In the genomic region with DNA sequence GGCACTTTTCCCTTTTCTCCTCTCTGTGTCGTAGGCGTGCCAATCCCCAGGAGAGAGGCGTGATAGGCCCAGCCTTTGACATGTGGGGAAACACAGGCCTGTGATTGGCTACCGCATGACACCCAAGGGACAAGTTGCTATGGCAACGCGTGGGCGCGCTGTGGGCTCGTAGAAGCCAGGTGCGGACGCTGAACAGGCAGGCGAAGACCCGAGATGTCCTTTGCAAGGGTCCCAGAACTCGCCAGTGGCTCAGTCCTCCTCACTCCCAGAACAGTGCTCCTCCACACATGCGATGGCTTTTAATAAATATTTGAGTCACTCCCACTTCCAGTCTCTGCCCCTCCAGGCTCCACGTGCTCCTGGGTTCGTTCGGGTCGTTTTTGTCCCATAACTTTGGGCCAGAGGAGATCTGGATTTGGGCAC, we compare ENCODE assay signal across 8 cellular contexts. TPM values are rescaled to one million over a fixed set of nuclear protein-coding genes. Genes with fewer than 3 reads are reported as not detected.
A peak's percentile ranks its signal among the peaks of the same experiment; 100 is the strongest.
DNase-seq lines count a peak whose midpoint lies in the region; ATAC-seq and TF ChIP-seq lines count a peak whose summit lies in the region.

No MANE protein-coding gene starts in this region.

- H3K9me3 ChIP-seq in CD4-positive, CD25-positive, alpha-beta regulatory T cell (ENCODE audit: control insufficient read depth in 2 of 2, low read length in 2 of 2): no peaks in the 10 kb centered on the region
- no peaks in the 10 kb centered on the region for H3K9me3 ChIP-seq in HUES48 (ENCODE audit: control insufficient read depth, insufficient read depth, low read length)
- H3K9me3 ChIP-seq in OCI-LY3 (ENCODE audit: insufficient read depth, low read length): no peaks in the 10 kb centered on the region
- no peaks in the 10 kb centered on the region for H3K9me3 ChIP-seq in mucosa of stomach (ENCODE audit: control insufficient read depth, low read length)

- H3K27ac Mint-ChIP-seq in CD4-positive, CD25-positive, alpha-beta regulatory T cell: peak overlapping the region in 2 of 3 donors; percentile 0 to 77

- H3K4me2 ChIP-seq in OCI-LY3 (ENCODE audit: low read length): peak overlapping the region; percentile 82

- no peaks in the 10 kb centered on the region for H3K27me3 ChIP-seq in CD4-positive, CD25-positive, alpha-beta regulatory T cell (ENCODE audit: control insufficient read depth, insufficient read depth, low read length)
- no peaks in the 10 kb centered on the region for H3K27me3 ChIP-seq in HUES48 (ENCODE audit: control insufficient read depth, insufficient read depth, low read length)
- no peaks in the 10 kb centered on the region for H3K27me3 ChIP-seq in OCI-LY3 (ENCODE audit: low read depth, low read length)
- no peaks in the 10 kb centered on the region for H3K27me3 ChIP-seq in mucosa of stomach (ENCODE audit: control insufficient read depth, insufficient read depth, low read length)

- H2AFZ ChIP-seq in OCI-LY3 (ENCODE audit: low read depth, low read length): peak overlapping the region; percentile 12; the same call in 1 of the 2 replicates

- peaks cover 10% of the 10 kb centered on the region for H3K27me3 Mint-ChIP-seq in CD4-positive, CD25-positive, alpha-beta regulatory T cell

- TF ChIP-seq POLR2A in erythroblast (IDR thresholded peaks at IDR 0.05; ENCODE audit: low read length): no peak

- peaks cover 0 to 16% (median 10%) of the 10 kb centered on the region in 4 donors for H3K4me1 Mint-ChIP-seq in CD4-positive, CD25-positive, alpha-beta regulatory T cell

- peak; percentile 80 to 90 (median 81) for DNase-seq in CD4-positive, CD25-positive, alpha-beta regulatory T cell
- peak; percentile 79 for DNase-seq in activated T-cell treated with anti-CD3 and anti-CD28 coated beads, Interleukin-2, amount 50 U/mL, for 1 hour
- peak; percentile 83 to 84 for DNase-seq in erythroblast (lab: John Stamatoyannopoulos, UW)
- DNase-seq in stimulated activated CD8-positive, alpha-beta memory T cell treated with anti-CD3 and anti-CD28 coated beads, Interleukin-4, amount 100 ng/mL, for 24 hours (ENCODE audit: low read depth): peak; percentile 82

- H3K36me3 ChIP-seq in CD4-positive, CD25-positive, alpha-beta regulatory T cell (ENCODE audit: control insufficient read depth, insufficient read depth, low read length): no peaks in the 10 kb centered on the region
- no peaks in the 10 kb centered on the region for H3K36me3 ChIP-seq in HUES48 (ENCODE audit: control insufficient read depth, insufficient read depth, low read length)
- no peaks in the 10 kb centered on the region for H3K36me3 ChIP-seq in OCI-LY3 (replicated peaks; ENCODE audit: low read depth, low read length)
- H3K36me3 ChIP-seq in mucosa of stomach (ENCODE audit: control insufficient read depth, insufficient read depth, low read length): no peaks in the 10 kb centered on the region

- H3K27ac ChIP-seq in CD4-positive, CD25-positive, alpha-beta regulatory T cell (ENCODE audit: insufficient read depth, low read length, poor library complexity, severe bottlenecking): no peak overlapping the region
- H3K27ac ChIP-seq in HUES48 (ENCODE audit: low read depth, low read length) (no peak overlapping the region), OCI-LY3 (ENCODE audit: low read length) (no peak overlapping the region)

- peak overlapping the region in 3 of 4 donors; percentile 70 to 83 (median 78) for H3K4me3 Mint-ChIP-seq in CD4-positive, CD25-positive, alpha-beta regulatory T cell

- H3K9ac ChIP-seq in HUES48 (ENCODE audit: low read depth, low read length): no peak overlapping the region
- no peak overlapping the region for H3K9ac ChIP-seq in OCI-LY3 (ENCODE audit: low read length)
- H3K9ac ChIP-seq in mucosa of stomach (ENCODE audit: low read length): peak overlapping the region; percentile 37

- H3K4me1 ChIP-seq in CD4-positive, CD25-positive, alpha-beta regulatory T cell (ENCODE audit: control insufficient read depth, insufficient read depth, low read length, poor library complexity, severe bottlenecking): peaks cover 10% of the 10 kb centered on the region
- no peaks in the 10 kb centered on the region for H3K4me1 ChIP-seq in HUES48 (ENCODE audit: control insufficient read depth, insufficient read depth, low read length)
- H3K4me1 ChIP-seq in OCI-LY3 (ENCODE audit: low read length): peaks cover 11% of the 10 kb centered on the region
- H3K4me1 ChIP-seq in mucosa of stomach (ENCODE audit: control insufficient read depth, insufficient read depth, low read length): peaks cover 23% of the 10 kb centered on the region

- H3K36me3 Mint-ChIP-seq in CD4-positive, CD25-positive, alpha-beta regulatory T cell: no peaks in the 10 kb centered on the region

- H3K9me3 Mint-ChIP-seq in CD4-positive, CD25-positive, alpha-beta regulatory T cell: no peaks in the 10 kb centered on the region

- peak overlapping the region; percentile 62 for H3K4me3 ChIP-seq in CD4-positive, CD25-positive, alpha-beta regulatory T cell (ENCODE audit: low read depth, low read length)
- H3K4me3 ChIP-seq in HUES48 (ENCODE audit: low read depth, low read length) (peak overlapping the region; percentile 44), OCI-LY3 (ENCODE audit: low read length) (peak overlapping the region; percentile 70), mucosa of stomach (ENCODE audit: low read length) (no peak overlapping the region)

- H3K79me2 ChIP-seq in OCI-LY3 (ENCODE audit: low read length): no peaks in the 10 kb centered on the region

- no peak for TF ChIP-seq CTCF in OCI-LY3 (IDR thresholded peaks at IDR 0.05; ENCODE audit: low read depth, low read length)

- ATAC-seq in CD4-positive, CD25-positive, alpha-beta regulatory T cell (ENCODE audit: low read depth in 2 of 2): peak; percentile 91 to 96
- peak; percentile 86 for ATAC-seq in GM21381 (IDR thresholded peaks at IDR 0.05; ENCODE audit: unreplicated experiment)

- no peaks in the 10 kb centered on the region; the same call in 1 of the 2 replicates for H4K20me1 ChIP-seq in OCI-LY3 (ENCODE audit: insufficient read depth, low read length)

RNA-seq across cellular contexts. Expression of a gene that starts 4.2 kb away (rescaled TPM):
- total RNA-seq in CD4-positive, CD25-positive, alpha-beta regulatory T cell: not detected
- not detected for polyA plus RNA-seq in CD4-positive, CD25-positive, alpha-beta regulatory T cell

RNA-seq across cellular contexts. Expression of a gene that starts 18.4 kb away (rescaled TPM):
- not detected for total RNA-seq in CD4-positive, CD25-positive, alpha-beta regulatory T cell
- not detected for polyA plus RNA-seq in CD4-positive, CD25-positive, alpha-beta regulatory T cell

RNA-seq across cellular contexts. Expression of a gene that starts 20.0 kb away (rescaled TPM):
- 6.1 TPM for total RNA-seq in CD4-positive, CD25-positive, alpha-beta regulatory T cell
- polyA plus RNA-seq in CD4-positive, CD25-positive, alpha-beta regulatory T cell: 10 to 100 TPM; 18.7 to 26.9 (median 19.9) TPM

RNA-seq across cellular contexts. Expression of a gene that starts 27.1 kb away (rescaled TPM):
- total RNA-seq in CD4-positive, CD25-positive, alpha-beta regulatory T cell: not detected
- not detected for polyA plus RNA-seq in CD4-positive, CD25-positive, alpha-beta regulatory T cell

RNA-seq across cellular contexts. Expression of a gene that starts 59.7 kb away (rescaled TPM):
- 46.9 TPM for total RNA-seq in CD4-positive, CD25-positive, alpha-beta regulatory T cell
- polyA plus RNA-seq in CD4-positive, CD25-positive, alpha-beta regulatory T cell: 100 to 1,000 TPM; 126 to 146 (median 136) TPM
